24 cellular contexts compared by ENCODE assay signal in genomic region chr22:25085156-25085555, GRCh38.
DNase-seq lines count a peak whose midpoint lies in the region; ATAC-seq, FAIRE-seq and TF ChIP-seq lines count a peak whose summit lies in the region.
"Had no signal": no experiment of that assay in that cellular context is flagged by ENCODE, and none has a peak within 500 bp of the region (broad histone marks: within the 10 kb centered on the region; RNA-seq: fewer than 3 reads in every experiment).

No MANE protein-coding gene starts in this region.

- no peaks in the 10 kb centered on the region for H4K20me1 ChIP-seq in HepG2 (ENCODE audit: insufficient read depth, low read length)
- no peaks in the 10 kb centered on the region for H4K20me1 ChIP-seq in GM12878 (ENCODE audit: control insufficient read depth, insufficient read depth)

- peaks cover 54% of the 10 kb centered on the region for H3K4me1 ChIP-seq in HepG2 (ENCODE audit: insufficient read depth, low read length)
- peaks cover 0 to 25% (median 10%) of the 10 kb centered on the region in 4 donors for H3K4me1 ChIP-seq in right lobe of liver
- peaks cover 18% of the 10 kb centered on the region for H3K4me1 ChIP-seq in GM12878 (ENCODE audit: control insufficient read depth, insufficient read depth, low read length)
- peaks cover 52 to 98% of the 10 kb centered on the region in 2 donors for H3K4me1 ChIP-seq in thoracic aorta (ENCODE audit: control insufficient read depth in 1 of 2, low read depth in 2 of 2)
- H3K4me1 ChIP-seq: prostate gland had no signal

- H3K27ac ChIP-seq in HepG2 (ENCODE audit: extremely low read length, insufficient read depth, low read length) (peak overlapping the region; percentile 54), right lobe of liver (peak overlapping the region in 1 of 3 donors; percentile 21), GM12878 (ENCODE audit: control insufficient read depth, insufficient read depth) (no peak overlapping the region), thoracic aorta (peak overlapping the region; percentile 86 to 91)
- H3K27ac ChIP-seq: neural progenitor cell, prostate gland, VCaP had no signal

- H3K4me3 ChIP-seq in HepG2 (replicated peaks in 1 of 3; ENCODE audit: insufficient read depth in 1 of 3, low read depth in 2 of 3, low read length in 3 of 3) (no peak overlapping the region), right lobe of liver (no peak overlapping the region), GM12878 (no peak overlapping the region), thoracic aorta (no peak overlapping the region)
- H3K4me3 ChIP-seq: heart left ventricle, MG63, neural progenitor cell, prostate gland had no signal

- H3K79me2 ChIP-seq in HepG2 (ENCODE audit: insufficient read depth, low read length) (no peaks in the 10 kb centered on the region), GM12878 (ENCODE audit: control insufficient read depth, insufficient read depth, low read length) (no peaks in the 10 kb centered on the region)

- CTCF ChIA-PET in HepG2 (lab: Yijun Ruan, JAX; ENCODE audit: low intra/inter-chr PET ratio, low total read pairs) = no interaction called here
- CTCF ChIA-PET in GM12878 (lab: Yijun Ruan, JAX) = interaction anchor here (1.7 to 2.9 kb wide), 2 partner anchors 9 to 13 kb away, joined by 6 to 15 read pairs; no protein-coding TSS in a partner anchor

- intact Hi-C loops in HepG2 (cut with micrococcal nuclease; ENCODE audit: unreplicated experiment) = no loop called here
- intact Hi-C loops in right lobe of liver (cut with DNase I) = no loop called here
- intact Hi-C loops in GM12878 (cut with micrococcal nuclease; ENCODE audit: unreplicated experiment) = no loop called here

- no peak overlapping the region for H2AFZ ChIP-seq in HepG2 (ENCODE audit: low read length)
- H2AFZ ChIP-seq in GM12878 (ENCODE audit: control insufficient read depth, low read depth, low read length) = no peak overlapping the region
- H2AFZ ChIP-seq: neural progenitor cell had no signal

- 88% methylated on average over 5 of the region's 6 CpGs for WGBS in HepG2 (ENCODE audit: low lambda C conversion rate)
- 36% methylated on average over 3 of the region's 6 CpGs for WGBS in right lobe of liver (ENCODE audit: insufficient coverage, low coverage, low lambda C conversion rate, missing lambda C conversion rate)
- 38% methylated on average over 6 of the region's 6 CpGs for WGBS in GM12878 (ENCODE audit: insufficient coverage, insufficient replicate concordance, low lambda C conversion rate, missing lambda C conversion rate)

- TF ChIP-seq EP300 in HepG2 (IDR thresholded peaks at IDR 0.05; ENCODE audit: low read depth in 2 of 2, low read length in 2 of 2) (no peak), HepG2 (CRISPR knock-in tag; IDR thresholded peaks at IDR 0.05; ENCODE audit: borderline replicate concordance) (no peak), GM12878 (IDR thresholded peaks at IDR 0.05; ENCODE audit: borderline replicate concordance in 1 of 2, control insufficient read depth in 1 of 2, low read depth in 2 of 2, low read length in 2 of 2) (no peak)

- no peak for TF ChIP-seq POLR2A in HepG2 (IDR thresholded peaks at IDR 0.05; ENCODE audit: insufficient read depth in 1 of 2, low read depth in 2 of 2, low read length in 2 of 2)
- TF ChIP-seq POLR2A in right lobe of liver (IDR thresholded peaks at IDR 0.05) = no peak
- no peak for TF ChIP-seq POLR2A in GM12878 (IDR thresholded peaks at IDR 0.05; ENCODE audit: low read depth, low read length)

- in situ Hi-C loops in HepG2 (cut with HindIII; ENCODE audit: extremely low pct_ligation_motif_present, low pct_unique_long_range_greater_than_20kb) = no loop called here
- in situ Hi-C loops in GM12878 (cut with MboI) = no loop called here

- RAD21 ChIA-PET in GM12878 (lab: Charles Lee; ENCODE audit: unreplicated experiment) = interaction anchor here (1.6 kb wide), 1 partner anchor 8 kb away, joined by 16 read pairs; no protein-coding TSS in a partner anchor

- ATAC-seq in HepG2 (no peak), right lobe of liver (no peak), GM12878 (no peak), thoracic aorta (ENCODE audit: insufficient number of reproducible peaks, low FRiP score, low read depth) (no peak), HG03159 (IDR thresholded peaks at IDR 0.05; ENCODE audit: unreplicated experiment) (no peak)
- ATAC-seq: heart left ventricle had no signal

- TF ChIP-seq CTCF in HepG2 (CRISPR knock-in tag; IDR thresholded peaks at IDR 0.05) (no peak), right lobe of liver (IDR thresholded peaks at IDR 0.05) (no peak), GM12878 (IDR thresholded peaks at IDR 0.05 in 2 of 3, conservative IDR thresholded peaks at IDR 0.05 in 1 of 3; ENCODE audit: control insufficient read depth in 2 of 3, extremely low read depth in 1 of 3, insufficient read depth in 1 of 3, low read depth in 3 of 3, low read length in 3 of 3) (no peak), thoracic aorta (IDR thresholded peaks at IDR 0.05) (no peak)

- H3K9me3 ChIP-seq in HepG2 (ENCODE audit: low read length) (no peaks in the 10 kb centered on the region), right lobe of liver (no peaks in the 10 kb centered on the region), GM12878 (replicated peaks; ENCODE audit: control insufficient read depth, insufficient read depth, low read length) (no peaks in the 10 kb centered on the region), thoracic aorta (no peaks in the 10 kb centered on the region)
- H3K9me3 ChIP-seq: MG63, prostate gland had no signal

- peak overlapping the region; percentile 44; the same call in 1 of the 2 replicates for H3K4me2 ChIP-seq in HepG2 (ENCODE audit: low read depth, low read length)
- peak overlapping the region; percentile 12; the same call in 1 of the 2 replicates for H3K4me2 ChIP-seq in GM12878 (ENCODE audit: control insufficient read depth, insufficient read depth)
- H3K4me2 ChIP-seq: neural progenitor cell had no signal

- H3K27me3 ChIP-seq in HepG2 (ENCODE audit: control insufficient read depth in 1 of 2, insufficient read depth in 2 of 2, low read length in 2 of 2) (no peaks in the 10 kb centered on the region), right lobe of liver (no peaks in the 10 kb centered on the region), GM12878 (replicated peaks in 1 of 2; ENCODE audit: control insufficient read depth in 2 of 2, insufficient read depth in 2 of 2, low read length in 1 of 2) (no peaks in the 10 kb centered on the region), thoracic aorta (replicated peaks; ENCODE audit: insufficient read depth) (no peaks in the 10 kb centered on the region)
- H3K27me3 ChIP-seq: heart left ventricle, MG63, neural progenitor cell had no signal

- no peak for FAIRE-seq in HepG2 (lab: Jason Lieb, UNC)
- FAIRE-seq in GM12878 (lab: Jason Lieb, UNC) = no peak
- FAIRE-seq: astrocyte had no signal

- TF ChIP-seq RAD21 in HepG2 (CRISPR knock-in tag; IDR thresholded peaks at IDR 0.05) (no peak), GM12878 (IDR thresholded peaks at IDR 0.05; ENCODE audit: insufficient read depth, low read depth, low read length) (no peak)

- BruUV-seq in HepG2 (replicated peaks; lab: Mats Ljungman, UMichigan) = no TSS peak
- BruUV-seq in GM12878 (replicated peaks; lab: Mats Ljungman, UMichigan) = no TSS peak

- DNase-seq in NCI-H2029 (lab: John Stamatoyannopoulos, UW) (peak; percentile 22), NCI-H2029 treated with DMSO at 0.1 percent for 48 hours (lab: John Stamatoyannopoulos, UW) (no peak), HepG2 (ENCODE audit: low spot score) (no peak), right lobe of liver (no peak), GM12878 (ENCODE audit: low read depth, low spot score) (no peak), thoracic aorta (ENCODE audit: low spot score) (no peak), occipital lobe (lab: John Stamatoyannopoulos, UW) (no peak)
- DNase-seq: 8988T; activated CD4-positive, alpha-beta T cell treated with anti-CD3 and anti-CD28 coated beads, Interleukin-2, amount 50 U/mL, for 48 hours; activated naive CD4-positive, alpha-beta T cell treated with Interleukin-2 at 50 U/mL for 16 hours; activated T-cell treated with anti-CD3 and anti-CD28 coated beads for 4 hours; effector CD4-positive, alpha-beta T cell; GDM1; heart left ventricle; KBM-7; MG63; NCI-H2171; NCI-H526; RPMI8226 had no signal

- SMC1A ChIA-PET in GM12878 (lab: Charles Lee; ENCODE audit: uncharacterized antibody, unreplicated experiment) = interaction anchor here (1.2 to 1.5 kb wide), 2 partner anchors 9 to 45 kb away, joined by 3 to 5 read pairs; no protein-coding TSS in a partner anchor

- H3K9ac ChIP-seq in HepG2 (ENCODE audit: insufficient read depth, low read depth, low read length) (0 out of 2 replicates have a peak overlapping the region, but pooled peaks have one; percentile 7), GM12878 (ENCODE audit: control insufficient read depth, insufficient read depth, low read length) (no peak overlapping the region)
- H3K9ac ChIP-seq: neural progenitor cell had no signal

- H3K36me3 ChIP-seq in HepG2 (replicated peaks in 1 of 2; ENCODE audit: control insufficient read depth in 1 of 2, insufficient read depth in 2 of 2, low read length in 2 of 2) (no peaks in the 10 kb centered on the region), right lobe of liver (no peaks in the 10 kb centered on the region), GM12878 (ENCODE audit: control insufficient read depth in 2 of 2, insufficient read depth in 2 of 2, low read length in 1 of 2) (no peaks in the 10 kb centered on the region), thoracic aorta (no peaks in the 10 kb centered on the region)
- H3K36me3 ChIP-seq: heart left ventricle, MG63, neural progenitor cell, prostate gland had no signal

- POLR2A ChIA-PET in HepG2 (lab: Yijun Ruan, JAX) (interaction anchor here (0.6 kb wide), 1 partner anchor 36 kb away, joined by 3 read pairs; no protein-coding TSS in a partner anchor), GM12878 (lab: Charles Lee) (interaction anchor here (0.6 kb wide), 1 partner anchor 78 kb away, joined by 5 read pairs; no protein-coding TSS in a partner anchor)

TF ChIP-seq in HepG2, 621 proteins besides CTCF, POLR2A, EP300 and RAD21 (continues in another document):
- TF ChIP-seq SNRNP70 (IDR thresholded peaks at IDR 0.05; ENCODE audit: low read depth, low read length) (no peak), SMAD1 (CRISPR knock-in tag; IDR thresholded peaks at IDR 0.05; ENCODE audit: borderline replicate concordance, low read depth) (no peak), ELF4 (CRISPR knock-in tag; IDR thresholded peaks at IDR 0.05; ENCODE audit: borderline replicate concordance) (no peak), ZNF17 (CRISPR knock-in tag; IDR thresholded peaks at IDR 0.05) (no peak), ZNF552 (CRISPR knock-in tag; IDR thresholded peaks at IDR 0.05; ENCODE audit: borderline replicate concordance) (no peak)

TF ChIP-seq in GM12878, 131 proteins besides CTCF, POLR2A, EP300 and RAD21 (continues in another document):
- peak in 1 of 2 experiments; percentile 12; a peak in 1 of 4 replicates for TF ChIP-seq IKZF2 (IDR thresholded peaks at IDR 0.05)
